Comparison of ENCODE assay signal across 24 cellular contexts in genomic region chr9:126043691-126044090, GRCh38.
"Had no signal": no experiment of that assay in that cellular context is flagged by ENCODE, and none has a peak within 500 bp of the region (broad histone marks: within the 10 kb centered on the region; RNA-seq: fewer than 3 reads in every experiment).

No MANE protein-coding gene starts in this region.

- ATAC-seq: left ventricle myocardium superior; sciatic nerve; stimulated activated effector memory CD8-positive, alpha-beta T cell treated with anti-CD3 and anti-CD28 coated beads, Interleukin-12 subunit alpha, Interleukin-12 subunit beta, amount 100 ng/mL, for 72 hours had no signal

- H3K4me1 ChIP-seq: esophagus muscularis mucosa, upper lobe of left lung, vagina had no signal

- DNase-seq: activated CD4-positive, alpha-beta memory T cell treated with anti-CD3 and anti-CD28 coated beads for 36 hours; activated CD4-positive, alpha-beta T cell treated with anti-CD3 and anti-CD28 coated beads for 4 hours; activated CD8-positive, alpha-beta memory T cell treated with anti-CD3 and anti-CD28 coated beads, Interleukin-2, amount 50 U/mL, for 4 hours; activated effector memory CD4-positive, alpha-beta T cell treated with anti-CD3 and anti-CD28 coated beads, Interleukin-2, amount 50 U/mL, for 16 hours; activated naive CD4-positive, alpha-beta T cell treated with anti-CD3 and anti-CD28 coated beads, Interleukin-2, amount 10 ng/mL, durations not matched to agents 7 days and 5 days; activated naive CD8-positive, alpha-beta T cell treated with anti-CD3 and anti-CD28 coated beads, Interleukin-2, amount 10 ng/mL, durations not matched to agents 7 days and 5 days; activated T-cell treated with anti-CD3 and anti-CD28 coated beads, Interleukin-2, amount 50 U/mL, for 1 hour; amygdala; cerebellar nuclear complex; endodermal cell; left ventricle myocardium superior; small intestine; stimulated activated CD4-positive, alpha-beta T cell treated with anti-CD3 and anti-CD28 coated beads, Interleukin-4, amount 100 ng/mL, for 24 hours; substantia nigra; upper lobe of left lung had no signal

- H3K4me3 ChIP-seq: cardiac muscle cell, coronary artery, esophagus muscularis mucosa, upper lobe of left lung, vagina had no signal

- FAIRE-seq: frontal cortex, islet of Langerhans, small intestine had no signal

- H3K9me3 ChIP-seq: neutrophil, vagina had no signal

- H3K27me3 ChIP-seq: cardiac muscle cell, esophagus muscularis mucosa, upper lobe of left lung, vagina had no signal

- H3K36me3 ChIP-seq: cardiac muscle cell, esophagus muscularis mucosa, neutrophil, upper lobe of left lung, vagina had no signal

- H3K27ac ChIP-seq: cardiac muscle cell, coronary artery, esophagus muscularis mucosa, neutrophil, upper lobe of left lung, vagina had no signal
